In the genomic region with DNA sequence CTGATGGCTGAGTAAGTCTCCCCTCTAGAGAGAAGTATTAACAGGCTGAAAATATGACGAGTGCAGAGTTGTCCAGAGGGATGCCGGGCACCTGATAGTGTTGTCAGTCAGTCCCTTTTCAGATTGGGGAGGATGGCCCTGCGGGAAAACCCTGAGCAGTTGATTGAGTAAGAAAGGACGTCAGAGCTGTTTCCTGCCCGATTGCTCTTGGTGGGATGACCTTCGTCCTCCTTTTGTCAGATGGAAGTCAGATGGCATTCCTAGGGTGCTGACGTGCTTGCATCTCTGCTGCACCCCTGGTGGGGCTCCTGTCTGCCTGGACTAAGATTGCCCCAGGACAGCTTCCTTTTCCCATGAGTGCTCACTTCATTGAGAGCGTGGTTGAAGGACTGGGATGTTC, we compare ENCODE assay signal across 16 cellular contexts. TPM values are rescaled to one million over a fixed set of nuclear protein-coding genes. Genes with fewer than 3 reads are reported as not detected.
DNase-seq lines count a peak whose midpoint lies in the region; ATAC-seq and TF ChIP-seq lines count a peak whose summit lies in the region.
"Had no signal": no experiment of that assay in that cellular context is flagged by ENCODE, and none has a peak within 500 bp of the region (broad histone marks: within the 10 kb centered on the region; RNA-seq: fewer than 3 reads in every experiment).

No MANE protein-coding gene starts in this region.

- in situ Hi-C loops in brain microvascular endothelial cell (cut with HindIII; ENCODE audit: low pct_ligation_motif_present, low sequenced_read_pairs): no loop called here

- CTCF ChIA-PET in activated naive CD4-positive, alpha-beta T cell treated with anti-CD3 and anti-CD28 coated beads, Interleukin-2, amount 10 ng/mL, durations not matched to agents 7 days and 5 days (lab: Charles Lee): interaction anchor here (0.6 kb wide), 2 partner anchors 118 to 648 kb away, joined by 3 to 5 read pairs; no protein-coding TSS in a partner anchor

- H3K27ac ChIP-seq in brain microvascular endothelial cell: peak overlapping the region; percentile 72
- H3K27ac ChIP-seq: BLaER1 had no signal

- H3K4me3 Mint-ChIP-seq in activated CD4-positive, alpha-beta T cell treated with anti-CD3 and anti-CD28 coated beads, Interleukin-2, amount 10 ng/mL, durations not matched to agents 24 days and 14 days: no peak overlapping the region
- H3K4me3 Mint-ChIP-seq in activated naive CD4-positive, alpha-beta T cell treated with anti-CD3 and anti-CD28 coated beads, Interleukin-2, amount 10 ng/mL, durations not matched to agents 7 days and 5 days: no peak overlapping the region
- H3K4me3 Mint-ChIP-seq: CD8-positive, alpha-beta memory T cell; GM23338 had no signal

- intact Hi-C loops in activated CD4-positive, alpha-beta T cell treated with anti-CD3 and anti-CD28 coated beads, Interleukin-2, amount 10 ng/mL, durations not matched to agents 24 days and 14 days (cut with micrococcal nuclease): no loop called here

- no peak for TF ChIP-seq CTCF in brain microvascular endothelial cell (IDR thresholded peaks at IDR 0.05; ENCODE audit: low read depth, low read length, missing control alignments)
- no peak for TF ChIP-seq CTCF in fibroblast of pulmonary artery (IDR thresholded peaks at IDR 0.05; ENCODE audit: low read length, missing control alignments)

- DNase-seq in EL (peak; percentile 3), brain microvascular endothelial cell (peak; percentile 64), fibroblast of pulmonary artery (ENCODE audit: low read depth) (peak; percentile 75), non-pigmented ciliary epithelial cell (ENCODE audit: low read depth) (peak; percentile 20), NCI-H2196 (lab: John Stamatoyannopoulos, UW; ENCODE audit: unreplicated experiment) (no peak)
- DNase-seq in activated CD4-positive, alpha-beta T cell treated with anti-CD3 and anti-CD28 coated beads, Interleukin-2, amount 10 ng/mL, durations not matched to agents 24 days and 14 days: no peak
- no peak for DNase-seq in activated naive CD4-positive, alpha-beta T cell treated with anti-CD3 and anti-CD28 coated beads, Interleukin-2, amount 10 ng/mL, durations not matched to agents 7 days and 5 days
- DNase-seq: 8988T; AML-193; CD8-positive, alpha-beta memory T cell; H7 had no signal

- no peak for ATAC-seq in GM21381 (IDR thresholded peaks at IDR 0.05; ENCODE audit: unreplicated experiment)
- ATAC-seq: GM12878, GM23338 had no signal

- peaks cover 95% of the 10 kb centered on the region for H3K36me3 Mint-ChIP-seq in activated CD4-positive, alpha-beta T cell treated with anti-CD3 and anti-CD28 coated beads, Interleukin-2, amount 10 ng/mL, durations not matched to agents 24 days and 14 days (ENCODE audit: low read depth)
- H3K36me3 Mint-ChIP-seq in activated naive CD4-positive, alpha-beta T cell treated with anti-CD3 and anti-CD28 coated beads, Interleukin-2, amount 10 ng/mL, durations not matched to agents 7 days and 5 days: peaks cover 95% of the 10 kb centered on the region

- H3K9me3 Mint-ChIP-seq in activated CD4-positive, alpha-beta T cell treated with anti-CD3 and anti-CD28 coated beads, Interleukin-2, amount 10 ng/mL, durations not matched to agents 24 days and 14 days: peaks cover 60% of the 10 kb centered on the region
- peaks cover 55% of the 10 kb centered on the region for H3K9me3 Mint-ChIP-seq in activated naive CD4-positive, alpha-beta T cell treated with anti-CD3 and anti-CD28 coated beads, Interleukin-2, amount 10 ng/mL, durations not matched to agents 7 days and 5 days

- no peaks in the 10 kb centered on the region for H3K27me3 ChIP-seq in brain microvascular endothelial cell (replicated peaks)
- H3K27me3 ChIP-seq: BLaER1 had no signal

- H3K27me3 Mint-ChIP-seq in activated CD4-positive, alpha-beta T cell treated with anti-CD3 and anti-CD28 coated beads, Interleukin-2, amount 10 ng/mL, durations not matched to agents 24 days and 14 days: no peaks in the 10 kb centered on the region
- no peaks in the 10 kb centered on the region for H3K27me3 Mint-ChIP-seq in activated naive CD4-positive, alpha-beta T cell treated with anti-CD3 and anti-CD28 coated beads, Interleukin-2, amount 10 ng/mL, durations not matched to agents 7 days and 5 days
- H3K27me3 Mint-ChIP-seq: CD8-positive, alpha-beta memory T cell had no signal

- peaks cover 64% of the 10 kb centered on the region for H3K36me3 ChIP-seq in brain microvascular endothelial cell (replicated peaks)

- no peaks in the 10 kb centered on the region for H3K4me1 Mint-ChIP-seq in activated CD4-positive, alpha-beta T cell treated with anti-CD3 and anti-CD28 coated beads, Interleukin-2, amount 10 ng/mL, durations not matched to agents 24 days and 14 days
- no peaks in the 10 kb centered on the region for H3K4me1 Mint-ChIP-seq in activated naive CD4-positive, alpha-beta T cell treated with anti-CD3 and anti-CD28 coated beads, Interleukin-2, amount 10 ng/mL, durations not matched to agents 7 days and 5 days
- H3K4me1 Mint-ChIP-seq: GM23338 had no signal

- H3K27ac Mint-ChIP-seq in activated CD4-positive, alpha-beta T cell treated with anti-CD3 and anti-CD28 coated beads, Interleukin-2, amount 10 ng/mL, durations not matched to agents 24 days and 14 days: no peak overlapping the region
- H3K27ac Mint-ChIP-seq in activated naive CD4-positive, alpha-beta T cell treated with anti-CD3 and anti-CD28 coated beads, Interleukin-2, amount 10 ng/mL, durations not matched to agents 7 days and 5 days: no peak overlapping the region
- H3K27ac Mint-ChIP-seq: CD8-positive, alpha-beta memory T cell; GM23338 had no signal

- H3K4me3 ChIP-seq in brain microvascular endothelial cell (ENCODE audit: low read depth, low read length) (no peak overlapping the region), fibroblast of pulmonary artery (replicated peaks; ENCODE audit: low read depth, low read length) (no peak overlapping the region)
- H3K4me3 ChIP-seq: BLaER1, GM12878, GM23338 had no signal

RNA-seq across cellular contexts. Expression of a gene that starts 9.8 kb away (rescaled TPM):
- 13.5 and 17.0 TPM in 2 replicates for total RNA-seq in activated CD4-positive, alpha-beta T cell treated with anti-CD3 and anti-CD28 coated beads, Interleukin-2, amount 10 ng/mL, durations not matched to agents 24 days and 14 days

RNA-seq across cellular contexts. Expression of a gene that starts 26.1 kb away (rescaled TPM):
- total RNA-seq in activated CD4-positive, alpha-beta T cell treated with anti-CD3 and anti-CD28 coated beads, Interleukin-2, amount 10 ng/mL, durations not matched to agents 24 days and 14 days: 0.33 TPM in 1 of 2 replicates, not detected in the other
- total RNA-seq: GM12878, HT-29 had no signal

Comparison
In these comparisons a context has a peak if more than half of its experiments do, and no peak if none do; other contexts are left out.
1. DNase-seq: peak in EL (single experiment), brain microvascular endothelial cell (single experiment), fibroblast of pulmonary artery (single experiment) and non-pigmented ciliary epithelial cell (single experiment); none in activated CD4-positive, alpha-beta T cell treated with anti-CD3 and anti-CD28 coated beads, Interleukin-2, amount 10 ng/mL, durations not matched to agents 24 days and 14 days (single experiment), NCI-H2196 (single experiment) and activated naive CD4-positive, alpha-beta T cell treated with anti-CD3 and anti-CD28 coated beads, Interleukin-2, amount 10 ng/mL, durations not matched to agents 7 days and 5 days (single experiment).